Comparison of ENCODE assay signal across 10 cellular contexts in the genomic region with DNA sequence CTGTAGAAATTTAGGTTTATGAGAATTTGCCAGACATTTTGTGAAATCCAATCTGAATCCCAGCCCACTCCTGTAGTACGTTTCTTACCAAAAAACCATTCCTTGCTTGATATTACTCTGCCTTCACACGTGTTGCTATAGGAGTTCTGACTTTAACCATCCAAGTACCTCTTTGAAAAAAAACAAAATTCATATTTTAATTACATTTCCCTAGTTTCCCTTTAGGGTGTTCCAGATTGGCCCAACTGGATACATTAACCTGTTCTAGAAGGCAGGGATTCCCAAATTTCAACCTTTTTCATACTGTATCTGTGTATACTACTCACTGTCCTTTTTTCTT. TPM values are rescaled to one million over a fixed set of nuclear protein-coding genes. Genes with fewer than 3 reads are reported as not detected.
DNase-seq lines count a peak whose midpoint lies in the region; ATAC-seq, FAIRE-seq and TF ChIP-seq lines count a peak whose summit lies in the region.
"Had no signal": no experiment of that assay in that cellular context is flagged by ENCODE, and none has a peak within 500 bp of the region (broad histone marks: within the 10 kb centered on the region; RNA-seq: fewer than 3 reads in every experiment).

No MANE protein-coding gene starts in this region.

- H3K4me2 ChIP-seq in HepG2 (ENCODE audit: low read depth, low read length): peak overlapping the region; percentile 84

- H3K36me3 ChIP-seq in adrenal gland (replicated peaks in 1 of 2) (no peaks in the 10 kb centered on the region), HepG2 (replicated peaks in 1 of 2; ENCODE audit: control insufficient read depth in 1 of 2, insufficient read depth in 2 of 2, low read length in 2 of 2) (no peaks in the 10 kb centered on the region), thoracic aorta (no peaks in the 10 kb centered on the region)

- intact Hi-C loops in adrenal gland (cut with DNase I): no loop called here
- intact Hi-C loops in HepG2 (cut with micrococcal nuclease; ENCODE audit: unreplicated experiment): loop anchor here (2.0 to 5.0 kb wide), 4 partner anchors 56 to 1029 kb away; a partner anchor contains a TSS

- H4K20me1 ChIP-seq in HepG2 (ENCODE audit: insufficient read depth, low read length): peaks cover 24% of the 10 kb centered on the region; the same call in 1 of the 2 replicates

- POLR2A ChIA-PET in activated CD4-positive, alpha-beta T cell treated with anti-CD3 and anti-CD28 coated beads, Interleukin-2, amount 10 ng/mL, durations not matched to agents 7 days and 5 days (lab: Charles Lee): no interaction called here
- POLR2A ChIA-PET in HepG2 (lab: Yijun Ruan, JAX): no interaction called here

- H3K9me3 Mint-ChIP-seq in activated CD4-positive, alpha-beta T cell treated with anti-CD3 and anti-CD28 coated beads, Interleukin-2, amount 10 ng/mL, durations not matched to agents 7 days and 5 days: peaks cover 15% of the 10 kb centered on the region

- no peak for DNase-seq in activated CD4-positive, alpha-beta T cell treated with anti-CD3 and anti-CD28 coated beads, Interleukin-2, amount 10 ng/mL, durations not matched to agents 7 days and 5 days
- no peak for DNase-seq in activated CD4-positive, alpha-beta T cell treated with anti-CD3 and anti-CD28 coated beads for 4 hours
- DNase-seq in adrenal gland (no peak), HepG2 (ENCODE audit: low spot score) (no peak), thoracic aorta (ENCODE audit: low spot score) (no peak), DMS79 treated with DMSO at 0.1 percent for 48 hours (lab: John Stamatoyannopoulos, UW) (no peak)
- DNase-seq: DMS153, KG1 had no signal

- H3K27me3 ChIP-seq in adrenal gland: no peaks in the 10 kb centered on the region
- H3K27me3 ChIP-seq in HepG2 (ENCODE audit: control insufficient read depth in 1 of 2, insufficient read depth in 2 of 2, low read length in 2 of 2): no peaks in the 10 kb centered on the region; a peak in 1 of 5 replicates
- no peaks in the 10 kb centered on the region for H3K27me3 ChIP-seq in thoracic aorta (replicated peaks; ENCODE audit: insufficient read depth)

- no TSS peak for BruUV-seq in HepG2 (replicated peaks; lab: Mats Ljungman, UMichigan)

- no peaks in the 10 kb centered on the region for H3K27me3 Mint-ChIP-seq in activated CD4-positive, alpha-beta T cell treated with anti-CD3 and anti-CD28 coated beads, Interleukin-2, amount 10 ng/mL, durations not matched to agents 7 days and 5 days

- peak overlapping the region; percentile 100 for H3K27ac Mint-ChIP-seq in activated CD4-positive, alpha-beta T cell treated with anti-CD3 and anti-CD28 coated beads, Interleukin-2, amount 10 ng/mL, durations not matched to agents 7 days and 5 days

- H3K4me1 Mint-ChIP-seq in activated CD4-positive, alpha-beta T cell treated with anti-CD3 and anti-CD28 coated beads, Interleukin-2, amount 10 ng/mL, durations not matched to agents 7 days and 5 days: peaks cover 26% of the 10 kb centered on the region

- no peak for TF ChIP-seq RAD21 in HepG2 (CRISPR knock-in tag; IDR thresholded peaks at IDR 0.05)

- FAIRE-seq in HepG2 (lab: Jason Lieb, UNC): no peak

- in situ Hi-C loops in HepG2 (cut with HindIII; ENCODE audit: extremely low pct_ligation_motif_present, low pct_unique_long_range_greater_than_20kb): no loop called here

- no peak for TF ChIP-seq CTCF in adrenal gland (IDR thresholded peaks at IDR 0.05)
- TF ChIP-seq CTCF in HepG2 (CRISPR knock-in tag; IDR thresholded peaks at IDR 0.05): no peak
- no peak for TF ChIP-seq CTCF in thoracic aorta (IDR thresholded peaks at IDR 0.05)

- WGBS in adrenal gland, 4 donors: 5 to 10% (median 8%) methylated on average over 2 of the region's 2 CpGs
- 55% methylated on average over 2 of the region's 2 CpGs for WGBS in HepG2 (ENCODE audit: low lambda C conversion rate)

- H2AFZ ChIP-seq in HepG2 (ENCODE audit: low read length): peak overlapping the region; percentile 90

- H3K27ac ChIP-seq in adrenal gland (peak overlapping the region; percentile 89 to 99 (median 98)), HepG2 (ENCODE audit: extremely low read length, insufficient read depth, low read length) (peak overlapping the region; percentile 98), thoracic aorta (peak overlapping the region; percentile 97 to 98)

- H3K4me3 ChIP-seq in adrenal gland (peak overlapping the region in 2 of 4 donors; percentile 31 to 76), HepG2 (replicated peaks in 1 of 3; ENCODE audit: insufficient read depth in 1 of 3, low read depth in 2 of 3, low read length in 3 of 3) (peak overlapping the region; percentile 68 to 92 (median 73)), thoracic aorta (peak overlapping the region; percentile 81)

- no peak for TF ChIP-seq EP300 in HepG2 (IDR thresholded peaks at IDR 0.05; ENCODE audit: low read depth in 2 of 2, low read length in 2 of 2)
- TF ChIP-seq EP300 in HepG2 (CRISPR knock-in tag; IDR thresholded peaks at IDR 0.05; ENCODE audit: borderline replicate concordance): no peak

- H3K4me1 ChIP-seq in adrenal gland (replicated peaks in 1 of 2) (peaks cover 6 to 38% of the 10 kb centered on the region in 2 donors), HepG2 (ENCODE audit: insufficient read depth, low read length) (peaks cover 49% of the 10 kb centered on the region), thoracic aorta (ENCODE audit: control insufficient read depth in 1 of 2, low read depth in 2 of 2) (peaks cover 26 to 40% of the 10 kb centered on the region in 2 donors)

- no peak for ATAC-seq in HepG2
- no peak for ATAC-seq in thoracic aorta (ENCODE audit: insufficient number of reproducible peaks, low FRiP score, low read depth)
- no peak for ATAC-seq in GM18873 (IDR thresholded peaks at IDR 0.05; ENCODE audit: low FRiP score, unreplicated experiment)
- ATAC-seq in HG03342 (IDR thresholded peaks at IDR 0.05; ENCODE audit: unreplicated experiment): no peak

- H3K9ac ChIP-seq in HepG2 (ENCODE audit: insufficient read depth, low read depth, low read length): peak overlapping the region; percentile 92

- peaks cover 16% of the 10 kb centered on the region for H3K36me3 Mint-ChIP-seq in activated CD4-positive, alpha-beta T cell treated with anti-CD3 and anti-CD28 coated beads, Interleukin-2, amount 10 ng/mL, durations not matched to agents 7 days and 5 days (ENCODE audit: low read depth)

- H3K9me3 ChIP-seq in adrenal gland (replicated peaks in 1 of 3): no peaks in the 10 kb centered on the region
- peaks cover 11% of the 10 kb centered on the region; the same call in 1 of the 2 replicates for H3K9me3 ChIP-seq in HepG2 (ENCODE audit: low read length)
- no peaks in the 10 kb centered on the region for H3K9me3 ChIP-seq in thoracic aorta

- TF ChIP-seq POLR2A in adrenal gland (IDR thresholded peaks at IDR 0.05): no peak
- TF ChIP-seq POLR2A in HepG2 (IDR thresholded peaks at IDR 0.05; ENCODE audit: insufficient read depth in 1 of 2, low read depth in 2 of 2, low read length in 2 of 2): no peak

- peaks cover 35% of the 10 kb centered on the region for H3K79me2 ChIP-seq in HepG2 (ENCODE audit: insufficient read depth, low read length)

- CTCF ChIA-PET in activated CD4-positive, alpha-beta T cell treated with anti-CD3 and anti-CD28 coated beads, Interleukin-2, amount 10 ng/mL, durations not matched to agents 7 days and 5 days (lab: Charles Lee): no interaction called here
- CTCF ChIA-PET in HepG2 (lab: Yijun Ruan, JAX; ENCODE audit: low intra/inter-chr PET ratio, low total read pairs): no interaction called here

- peak overlapping the region; percentile 92 for H3K4me3 Mint-ChIP-seq in activated CD4-positive, alpha-beta T cell treated with anti-CD3 and anti-CD28 coated beads, Interleukin-2, amount 10 ng/mL, durations not matched to agents 7 days and 5 days

TF ChIP-seq in HepG2, 621 proteins besides CTCF, POLR2A, EP300 and RAD21 (continues in another document):
- TF ChIP-seq KLF9 (CRISPR knock-in tag; IDR thresholded peaks at IDR 0.05; ENCODE audit: low read depth) (no peak), REPIN1 (CRISPR knock-in tag; IDR thresholded peaks at IDR 0.05; ENCODE audit: borderline replicate concordance, low read depth) (no peak), ZNF547 (CRISPR knock-in tag; IDR thresholded peaks at IDR 0.05) (no peak)

RNA-seq across cellular contexts. Expression of a gene that starts 1.4 kb away (rescaled TPM):
- 10 to 100 TPM; 51.7 to 58.7 TPM for total RNA-seq in activated CD4-positive, alpha-beta T cell treated with anti-CD3 and anti-CD28 coated beads, Interleukin-2, amount 10 ng/mL, durations not matched to agents 7 days and 5 days
- total RNA-seq in adrenal gland (100 to 1,000 TPM in 4 of 8 donors, 10 to 100 TPM in 4; 65.1 to 126 (median 101) TPM), HepG2 (2016; rRNA removed; fragmentation: Illumina TruSeq; extraction: Trizol) (39.4 and 70.7 TPM in 2 replicates), thoracic aorta (100 to 1,000 TPM; 136 to 155 TPM)
- polyA plus RNA-seq in adrenal gland (100 to 1,000 TPM in 1 of 3 donors, 10 to 100 TPM in 2; 16.7 to 134 (median 22.6) TPM), HepG2 (2011; rRNA removed) (29.7 and 41.4 TPM in 2 replicates)
- total RNA-seq in HepG2 (2016; cell fraction: cytosol; rRNA removed; fragmentation: Illumina TruSeq; extraction: Trizol; ENCODE audit: low read depth): 5.1 and 6.3 TPM in 2 replicates
- total RNA-seq in HepG2 (2016; cell fraction: insoluble cytoplasmic fraction; rRNA removed; fragmentation: Illumina TruSeq; extraction: Trizol): 37.3 and 71.4 TPM in 2 replicates
- 22.7 and 27.8 TPM in 2 replicates for total RNA-seq in HepG2 (2016; cell fraction: membrane; rRNA removed; fragmentation: Illumina TruSeq; extraction: Trizol)
- total RNA-seq in HepG2 (2016; cell fraction: nucleus; rRNA removed; fragmentation: Illumina TruSeq; extraction: Trizol): 34.8 and 35.7 TPM in 2 replicates
- polyA plus RNA-seq in HepG2 (2011; cell fraction: cytosol; rRNA removed): 16.5 and 25.6 TPM in 2 replicates
- polyA plus RNA-seq in HepG2 (2011; cell fraction: nucleus; rRNA removed): 11.3 and 14.3 TPM in 2 replicates
- polyA plus RNA-seq in HepG2 (2012): 37.0 and 42.7 TPM in 2 replicates
- polyA plus RNA-seq in HepG2 (2016; cell fraction: cytosol; fragmentation: Illumina TruSeq; extraction: Trizol; ENCODE audit: low read depth): 2.4 and 2.8 TPM in 2 replicates
- polyA plus RNA-seq in HepG2 (2016; cell fraction: insoluble cytoplasmic fraction; fragmentation: Illumina TruSeq; extraction: Trizol; ENCODE audit: low read depth): 55.5 and 60.0 TPM in 2 replicates
- 9.5 and 12.5 TPM in 2 replicates for polyA plus RNA-seq in HepG2 (2016; cell fraction: membrane; fragmentation: Illumina TruSeq; extraction: Trizol; ENCODE audit: low read depth)
- polyA plus RNA-seq in HepG2 (2016; cell fraction: nucleus; fragmentation: Illumina TruSeq; extraction: Trizol; ENCODE audit: insufficient read depth, low read depth): 22.2 and 24.7 TPM in 2 replicates
- polyA minus RNA-seq in HepG2 (2011; rRNA and poly(A)+ RNA removed; ENCODE audit: low replicate concordance): 30.6 and 33.6 TPM in 2 replicates
- 45.1 and 46.4 TPM in 2 replicates for polyA minus RNA-seq in HepG2 (2011; cell fraction: cytosol; rRNA and poly(A)+ RNA removed)
- 65.7 and 70.6 TPM in 2 replicates for polyA minus RNA-seq in HepG2 (2011; cell fraction: nucleus; rRNA and poly(A)+ RNA removed)
